ENCODE assay signal across 8 cellular contexts in the genomic region with DNA sequence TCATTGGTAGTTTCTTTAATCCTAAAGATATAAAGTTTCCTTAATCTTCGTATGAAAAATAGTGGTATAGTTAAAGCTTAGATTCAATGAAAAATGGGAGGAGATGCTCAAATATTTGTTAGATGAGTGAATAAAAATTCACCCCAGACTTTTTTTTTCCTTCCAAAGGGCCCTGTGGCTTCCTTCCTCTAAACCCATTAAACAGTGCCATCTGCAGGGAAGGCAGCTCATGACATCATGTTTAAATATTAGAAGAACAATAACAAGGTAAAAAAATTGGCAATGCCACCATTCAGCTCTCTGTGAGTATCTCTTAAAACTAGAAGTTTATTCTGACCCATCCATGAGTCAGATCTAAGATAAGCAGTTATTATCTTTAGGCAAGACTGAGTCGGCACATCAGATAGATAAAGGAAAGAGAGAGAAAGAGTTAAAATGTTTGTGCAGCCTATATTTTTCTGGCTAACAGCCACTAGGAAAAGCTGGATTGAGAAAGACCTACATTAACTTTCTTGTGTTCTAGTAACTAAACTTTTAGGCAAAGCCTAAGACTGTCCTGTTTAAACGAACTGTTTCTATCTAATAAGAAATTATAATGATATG. TPM values are rescaled to one million over a fixed set of nuclear protein-coding genes. Genes with fewer than 3 reads are reported as not detected.
DNase-seq lines count a peak whose midpoint lies in the region; ATAC-seq and TF ChIP-seq lines count a peak whose summit lies in the region.

No MANE protein-coding gene starts in this region.

- H4K20me1 ChIP-seq in osteoblast (ENCODE audit: insufficient read depth, low read length): no peaks in the 10 kb centered on the region

- no peak overlapping the region for H3K4me2 ChIP-seq in osteoblast (ENCODE audit: insufficient read depth, low read length)

- ATAC-seq in HG03045 (IDR thresholded peaks at IDR 0.05; ENCODE audit: unreplicated experiment) (no peak), Right ventricle myocardium superior (ENCODE audit: poor library complexity) (no peak)

- no peaks in the 10 kb centered on the region for H3K27me3 ChIP-seq in colonic mucosa
- H3K27me3 ChIP-seq in osteoblast (ENCODE audit: insufficient read depth, low read length): no peaks in the 10 kb centered on the region
- no peaks in the 10 kb centered on the region for H3K27me3 ChIP-seq in thyroid gland

- no peak for TF ChIP-seq POLR2A in thyroid gland (IDR thresholded peaks at IDR 0.05)

- H3K4me3 ChIP-seq in GM12865 (ENCODE audit: low read depth, low read length) (no peak overlapping the region), colonic mucosa (no peak overlapping the region), osteoblast (ENCODE audit: insufficient read depth, low read length) (no peak overlapping the region), thyroid gland (replicated peaks in 1 of 3) (no peak overlapping the region)

- H2AFZ ChIP-seq in osteoblast (ENCODE audit: low read length): no peak overlapping the region

- H3K79me2 ChIP-seq in osteoblast (ENCODE audit: insufficient read depth, low read length): no peaks in the 10 kb centered on the region

- H3K27ac ChIP-seq in colonic mucosa: no peak overlapping the region
- no peak overlapping the region for H3K27ac ChIP-seq in osteoblast (ENCODE audit: low read depth, low read length)
- H3K27ac ChIP-seq in thyroid gland: no peak overlapping the region

- no peaks in the 10 kb centered on the region for H3K36me3 ChIP-seq in colonic mucosa
- no peaks in the 10 kb centered on the region for H3K36me3 ChIP-seq in osteoblast (ENCODE audit: insufficient read depth, low read length)
- no peaks in the 10 kb centered on the region for H3K36me3 ChIP-seq in thyroid gland

- H3K9me3 ChIP-seq in colonic mucosa (peaks cover 4% of the 10 kb centered on the region), osteoblast (ENCODE audit: low read depth, low read length) (peaks cover 3% of the 10 kb centered on the region), thyroid gland (no peaks in the 10 kb centered on the region)

- H3K4me1 ChIP-seq in colonic mucosa (no peaks in the 10 kb centered on the region), osteoblast (ENCODE audit: insufficient read depth, low read length) (no peaks in the 10 kb centered on the region), thyroid gland (no peaks in the 10 kb centered on the region)

- TF ChIP-seq CTCF in AG09319 (IDR thresholded peaks at IDR 0.05; ENCODE audit: low read depth, low read length): peak; percentile 1
- peak; percentile 37 for TF ChIP-seq CTCF in GM12865 (IDR thresholded peaks at IDR 0.05; ENCODE audit: insufficient read depth, low read depth, low read length, missing control alignments)
- TF ChIP-seq CTCF in colonic mucosa (IDR thresholded peaks at IDR 0.05): peak; percentile 26
- TF ChIP-seq CTCF in osteoblast (IDR thresholded peaks at IDR 0.05; ENCODE audit: extremely low read depth, low read depth, low read length): peak; percentile 42
- TF ChIP-seq CTCF in thyroid gland (IDR thresholded peaks at IDR 0.05): peak in 1 of 6 experiments; percentile 6

- intact Hi-C loops in colonic mucosa (cut with DNase I) (no loop called here), thyroid gland (cut with DNase I) (no loop called here), Right ventricle myocardium superior (cut with DNase I) (no loop called here)

- DNase-seq in AG09319 (ENCODE audit: extremely low read depth, low read depth): no peak
- DNase-seq in GM12865 (ENCODE audit: low read depth): peak; percentile 37
- peak; percentile 3 for DNase-seq in NCI-H526 treated with DMSO at 0.1 percent for 48 hours (lab: John Stamatoyannopoulos, UW)
- DNase-seq in colonic mucosa: peak; percentile 56
- DNase-seq in osteoblast (ENCODE audit: insufficient read length, low spot score, missing footprints): no peak
- no peak for DNase-seq in thyroid gland
- DNase-seq in Right ventricle myocardium superior: no peak

- no peak overlapping the region for H3K9ac ChIP-seq in colonic mucosa (ENCODE audit: low read depth in 2 of 2, low read length in 2 of 2)

- WGBS in thyroid gland, 2 donors: 37 to 41% methylated on average over 3 of the region's 3 CpGs

RNA-seq across cellular contexts. Expression of a gene that starts 19.1 kb away (rescaled TPM):
- not detected for total RNA-seq in colonic mucosa
- not detected in 2 replicates for total RNA-seq in osteoblast
- total RNA-seq in thyroid gland: not detected
- not detected for total RNA-seq in Right ventricle myocardium superior

RNA-seq across cellular contexts. Expression of a gene that starts 40.5 kb away (rescaled TPM):
- total RNA-seq in colonic mucosa (not detected), osteoblast (not detected in 2 replicates), thyroid gland (not detected), Right ventricle myocardium superior (not detected)

RNA-seq across cellular contexts. Expression of a gene that starts 44.7 kb away (rescaled TPM):
- total RNA-seq in colonic mucosa (not detected), osteoblast (not detected in 2 replicates), thyroid gland (not detected), Right ventricle myocardium superior (not detected)

RNA-seq across cellular contexts. Expression of a gene that starts 52.8 kb away (rescaled TPM):
- under 1 TPM in 1 of 2 donors, not detected in 1; 0.67 TPM for total RNA-seq in colonic mucosa
- total RNA-seq in osteoblast: not detected in 2 replicates
- total RNA-seq in thyroid gland: not detected
- total RNA-seq in Right ventricle myocardium superior: not detected

Comparison
In these comparisons a context has a peak if more than half of its experiments do, and no peak if none do; other contexts are left out.
1. DNase-seq: peak in GM12865 (single experiment), NCI-H526 treated with DMSO at 0.1 percent for 48 hours (single experiment) and colonic mucosa (single experiment); none in AG09319 (single experiment), osteoblast (single experiment), thyroid gland (0 of 2) and Right ventricle myocardium superior (single experiment).